13 cellular contexts compared by ENCODE assay signal in the genomic region with DNA sequence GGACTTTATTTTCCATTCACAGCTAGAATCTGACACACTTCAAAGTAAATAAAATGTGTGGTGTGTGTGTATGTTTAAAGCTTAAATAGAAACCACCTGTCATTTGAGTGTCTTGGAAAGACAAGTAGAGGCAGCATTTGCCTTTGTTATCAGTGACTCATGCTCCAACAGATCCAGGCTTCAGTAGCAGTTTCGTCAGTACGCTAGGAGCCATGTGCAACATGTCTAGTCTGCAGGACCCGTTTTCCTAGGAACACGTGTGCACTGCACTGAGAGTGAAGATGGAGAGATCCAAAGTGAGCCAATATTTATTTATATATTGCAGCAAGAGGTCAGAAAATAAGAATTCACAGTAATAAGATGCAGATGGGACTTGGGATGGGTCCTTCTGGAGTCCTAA. TPM values are rescaled to one million over a fixed set of nuclear protein-coding genes. Genes with fewer than 3 reads are reported as not detected.
A peak's percentile ranks its signal among the peaks of the same experiment; 100 is the strongest.
DNase-seq lines count a peak whose midpoint lies in the region; ATAC-seq and TF ChIP-seq lines count a peak whose summit lies in the region.
"Had no signal": no experiment of that assay in that cellular context is flagged by ENCODE, and none has a peak within 500 bp of the region (broad histone marks: within the 10 kb centered on the region; RNA-seq: fewer than 3 reads in every experiment).

No MANE protein-coding gene starts in this region.

- H3K4me3 Mint-ChIP-seq in H9 = no peak overlapping the region
- H3K4me3 Mint-ChIP-seq: brain; stimulated activated naive CD8-positive, alpha-beta T cell treated with anti-CD3 and anti-CD28 coated beads, Interleukin-15, Interleukin-2, amounts not matched to agents 100 ng/mL and 50 ng/mL, for 24 hours had no signal

- no peak overlapping the region for H2AK5ac ChIP-seq in H9 (ENCODE audit: insufficient read length, low read length)

- no peak overlapping the region for H3K56ac ChIP-seq in H9 (ENCODE audit: insufficient read length, low read depth, low read length)

- no peak overlapping the region for H3K4me2 ChIP-seq in H9 (ENCODE audit: insufficient read depth, insufficient read length, low read length)

- H3K36me3 ChIP-seq in left lung (no peaks in the 10 kb centered on the region), HAP-1 (replicated peaks) (no peaks in the 10 kb centered on the region)
- H3K36me3 ChIP-seq: Peyer's patch had no signal

- H3K4me3 ChIP-seq in astrocyte of the spinal cord (ENCODE audit: low read depth, low read length) (no peak overlapping the region), left lung (no peak overlapping the region), HAP-1 (no peak overlapping the region)
- H3K4me3 ChIP-seq: Peyer's patch had no signal

- in situ Hi-C loops in astrocyte of the spinal cord (cut with HindIII; ENCODE audit: low sequenced_read_pairs) = no loop called here
- in situ Hi-C loops in HAP-1 (cut with MboI; ENCODE audit: low sequenced_read_pairs) = no loop called here

- no peak overlapping the region for H2BK5ac ChIP-seq in H9 (ENCODE audit: insufficient read length, low read length)

- no peaks in the 10 kb centered on the region for H3K4me1 ChIP-seq in left lung
- H3K4me1 ChIP-seq in H9 (ENCODE audit: insufficient read depth, low read length) = peaks cover 2% of the 10 kb centered on the region; the same call in 1 of the 2 replicates
- H3K4me1 ChIP-seq in HAP-1 = no peaks in the 10 kb centered on the region; the same call in 1 of the 2 replicates

- no peak overlapping the region for H4K5ac ChIP-seq in H9 (ENCODE audit: insufficient read length, low read depth, low read length)

- H2BK12ac ChIP-seq in H9 (ENCODE audit: insufficient read length, low read depth, low read length) = no peak overlapping the region

- no peaks in the 10 kb centered on the region; the same call in 1 of the 2 replicates for H3K27me3 Mint-ChIP-seq in H9 (ENCODE audit: low read depth)
- H3K27me3 Mint-ChIP-seq: brain; stimulated activated naive CD8-positive, alpha-beta T cell treated with anti-CD3 and anti-CD28 coated beads, Interleukin-15, Interleukin-2, amounts not matched to agents 100 ng/mL and 50 ng/mL, for 24 hours had no signal

- H3K27ac ChIP-seq in left lung (no peak overlapping the region), H9 (ENCODE audit: insufficient read length, low read depth, low read length) (no peak overlapping the region)
- H3K27ac ChIP-seq: Peyer's patch had no signal

- no CpG with 5 or more reads among the region's 4 CpGs for WGBS in H9 (ENCODE audit: extremely low coverage, insufficient read length, low lambda C conversion rate)

- no peak overlapping the region for H3T11ph ChIP-seq in H9 (ENCODE audit: low read length)

- no peak overlapping the region for H4K91ac ChIP-seq in H9 (ENCODE audit: insufficient read length, low read depth, low read length)

- peak; percentile 81 for DNase-seq in DMS153 treated with DMSO at 0.1 percent for 48 hours (lab: John Stamatoyannopoulos, UW; ENCODE audit: unreplicated experiment)
- peak; percentile 25 for DNase-seq in NCI-H2029 treated with DMSO at 0.1 percent for 48 hours (lab: John Stamatoyannopoulos, UW)
- peak; percentile 70 for DNase-seq in astrocyte of the spinal cord (ENCODE audit: low read depth, low spot score)
- DNase-seq in left lung = no peak
- no peak for DNase-seq in H9
- DNase-seq in HAP-1 (ENCODE audit: low spot score in 2 of 2) = no peak
- DNase-seq: Peyer's patch; stimulated activated CD4-positive, alpha-beta T cell treated with anti-CD3 and anti-CD28 coated beads, Interleukin-4, amount 100 ng/mL, for 1 hour had no signal

- TF ChIP-seq POLR2A in GM18505 (IDR thresholded peaks at IDR 0.05; ENCODE audit: borderline replicate concordance, extremely low read depth, insufficient read depth, insufficient read length) = no peak

- H3K27me3 ChIP-seq in left lung = no peaks in the 10 kb centered on the region
- no peaks in the 10 kb centered on the region for H3K27me3 ChIP-seq in H9 (ENCODE audit: insufficient read depth, low read length)
- H3K27me3 ChIP-seq in HAP-1 (ENCODE audit: low read depth) = no peaks in the 10 kb centered on the region; the same call in 1 of the 2 replicates
- H3K27me3 ChIP-seq: Peyer's patch had no signal

- no peak overlapping the region for H2AFZ ChIP-seq in H9 (ENCODE audit: low read length)

- no peak overlapping the region for H3K23ac ChIP-seq in H9 (ENCODE audit: insufficient read length, low read depth, low read length)

- no peaks in the 10 kb centered on the region for H3K9me3 Mint-ChIP-seq in H9
- H3K9me3 Mint-ChIP-seq: stimulated activated naive CD8-positive, alpha-beta T cell treated with anti-CD3 and anti-CD28 coated beads, Interleukin-15, Interleukin-2, amounts not matched to agents 100 ng/mL and 50 ng/mL, for 24 hours had no signal

- intact Hi-C loops in left lung (cut with DNase I) = no loop called here

- no peak overlapping the region for H2BK15ac ChIP-seq in H9 (ENCODE audit: low read depth, low read length)

- no peak overlapping the region for H2BK120ac ChIP-seq in H9 (ENCODE audit: low read depth, low read length, poor library complexity, severe bottlenecking)

- no peaks in the 10 kb centered on the region for H3K36me3 Mint-ChIP-seq in H9 (ENCODE audit: insufficient read depth in 1 of 3, low read depth in 3 of 3)

- no peaks in the 10 kb centered on the region for H3K23me2 ChIP-seq in H9 (ENCODE audit: insufficient read length, low read depth, low read length, poor library complexity, severe bottlenecking)

- H4K20me1 ChIP-seq in H9 (ENCODE audit: control insufficient read depth, insufficient read depth, insufficient read length) = no peaks in the 10 kb centered on the region

- no peak overlapping the region for H3K4ac ChIP-seq in H9 (ENCODE audit: low read depth, low read length)

- no peaks in the 10 kb centered on the region for H3K9me3 ChIP-seq in left lung
- H3K9me3 ChIP-seq in H9 (ENCODE audit: control insufficient read depth, low read depth, low read length) = no peaks in the 10 kb centered on the region
- no peaks in the 10 kb centered on the region for H3K9me3 ChIP-seq in HAP-1
- H3K9me3 ChIP-seq: Peyer's patch had no signal

- no peak overlapping the region for H3K9ac ChIP-seq in H9 (ENCODE audit: extremely low read depth, insufficient read length, low read length)

- no peak for TF ChIP-seq CTCF in astrocyte of the spinal cord (IDR thresholded peaks at IDR 0.05; ENCODE audit: low read depth, low read length)
- TF ChIP-seq CTCF in left lung (IDR thresholded peaks at IDR 0.05) = no peak
- TF ChIP-seq CTCF in H9 (conservative IDR thresholded peaks at IDR 0.05) = no peak

- no peaks in the 10 kb centered on the region for H3K79me2 ChIP-seq in H9 (ENCODE audit: insufficient read depth, low read length)

- no peaks in the 10 kb centered on the region for H3K79me1 ChIP-seq in H9 (ENCODE audit: insufficient read depth, low read depth, low read length, poor library complexity, severe bottlenecking)

- H3K27ac Mint-ChIP-seq in H9 = peak overlapping the region in 1 of 3 experiments; percentile 50; a peak in 1 of 7 replicates
- H3K27ac Mint-ChIP-seq: stimulated activated naive CD8-positive, alpha-beta T cell treated with anti-CD3 and anti-CD28 coated beads, Interleukin-15, Interleukin-2, amounts not matched to agents 100 ng/mL and 50 ng/mL, for 24 hours had no signal

- no peak overlapping the region for H3K14ac ChIP-seq in H9 (ENCODE audit: insufficient read depth, low read length)

- peaks cover 0 to 6% of the 10 kb centered on the region in 2 experiments; a peak in 1 of 4 replicates for H3K4me1 Mint-ChIP-seq in H9

- ATAC-seq in left lung (peak; percentile 50), GM18505 (IDR thresholded peaks at IDR 0.05; ENCODE audit: unreplicated experiment) (no peak), HG02884 (IDR thresholded peaks at IDR 0.05; ENCODE audit: unreplicated experiment) (no peak)

- no peak overlapping the region for H2BK20ac ChIP-seq in H9 (ENCODE audit: low read depth, low read length, poor library complexity, severe bottlenecking)

- H3K18ac ChIP-seq in H9 (ENCODE audit: insufficient read length, low read depth, low read length) = no peak overlapping the region

- no peak overlapping the region for H4K8ac ChIP-seq in H9 (replicated peaks; ENCODE audit: insufficient read length, low read depth, low read length)

RNA-seq across cellular contexts. Expression of a gene that starts 41.8 kb away (rescaled TPM):
- total RNA-seq in left lung = 1 to 10 TPM; 6.8 to 7.1 TPM
- 1.5 and 1.6 TPM in 2 replicates for total RNA-seq in H9 (2021)
- total RNA-seq: Daoy had no signal

Comparison
In these comparisons a context has a peak if more than half of its experiments do, and no peak if none do; other contexts are left out.
1. DNase-seq: peak in DMS153 treated with DMSO at 0.1 percent for 48 hours (single experiment), NCI-H2029 treated with DMSO at 0.1 percent for 48 hours (single experiment) and astrocyte of the spinal cord (single experiment); none in left lung (0 of 2), H9 (single experiment) and HAP-1 (0 of 2).